14 cellular contexts compared by ENCODE assay signal in the genomic region with DNA sequence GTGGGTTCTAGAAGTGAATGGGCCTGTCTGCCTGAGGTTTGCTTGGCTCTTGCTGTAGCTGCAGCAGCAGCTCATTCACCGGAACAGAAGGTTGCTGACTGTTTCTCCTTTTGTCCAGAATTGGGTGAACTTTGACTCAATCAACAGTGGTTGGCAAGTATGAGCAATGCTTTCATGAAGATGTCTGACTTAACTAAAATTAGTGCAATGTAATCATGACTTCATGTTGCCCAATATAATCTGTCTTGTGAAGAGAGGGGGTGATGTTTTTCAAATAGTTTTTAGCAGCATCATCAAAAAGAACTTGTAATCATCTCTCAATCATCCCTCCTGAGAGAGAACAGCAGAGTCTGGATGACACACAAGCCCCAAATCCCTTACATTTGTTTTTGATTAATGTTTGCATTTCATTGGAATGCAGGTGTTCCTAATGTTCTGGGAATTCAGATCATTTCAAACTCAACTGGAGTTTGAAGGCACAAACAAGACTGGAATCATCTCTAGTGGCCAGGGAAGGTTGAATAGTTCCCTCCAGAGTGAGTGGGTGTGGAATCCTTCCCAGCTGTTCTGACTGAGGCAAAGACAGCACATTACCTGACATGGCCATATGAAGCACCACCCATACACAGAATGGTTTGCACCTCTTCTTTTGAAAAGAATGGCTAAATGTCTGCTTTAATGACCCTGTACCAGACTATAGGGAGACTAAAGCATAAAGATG.
DNase-seq lines count a peak whose midpoint lies in the region; ATAC-seq, FAIRE-seq and TF ChIP-seq lines count a peak whose summit lies in the region.
"Had no signal": no experiment of that assay in that cellular context is flagged by ENCODE, and none has a peak within 500 bp of the region (broad histone marks: within the 10 kb centered on the region; RNA-seq: fewer than 3 reads in every experiment).

No MANE protein-coding gene starts in this region.

- peaks cover 47% of the 10 kb centered on the region for H3K27me3 Mint-ChIP-seq in mesothelial cell of epicardium (ENCODE audit: low read depth)
- H3K27me3 Mint-ChIP-seq: effector memory CD8-positive, alpha-beta T cell had no signal

- peak; percentile 84 for DNase-seq in CD1c-positive myeloid dendritic cell (ENCODE audit: extremely low spot score)
- DNase-seq in NCI-H226: peak; percentile 46
- peak; percentile 79 for DNase-seq in bronchial epithelial cell (ENCODE audit: low read depth)
- peak; percentile 78 for DNase-seq in myocyte (ENCODE audit: low read depth)
- no peak for DNase-seq in KG1 (lab: John Stamatoyannopoulos, UW)
- no peak for DNase-seq in mesothelial cell of epicardium (ENCODE audit: low spot score in 2 of 2, unreplicated experiment in 2 of 2)
- DNase-seq in activated CD4-positive, alpha-beta T cell treated with anti-CD3 and anti-CD28 coated beads for 1 hour: no peak
- DNase-seq: Caco-2; effector memory CD8-positive, alpha-beta T cell; NCI-H345; T-helper 9 cell had no signal

- H3K4me1 Mint-ChIP-seq in mesothelial cell of epicardium: peaks cover 9% of the 10 kb centered on the region

- H3K36me3 Mint-ChIP-seq in mesothelial cell of epicardium: no peaks in the 10 kb centered on the region

- H3K4me3 ChIP-seq in bronchial epithelial cell (ENCODE audit: low read depth, low read length): no peak overlapping the region
- H3K4me3 ChIP-seq: HAP-1 had no signal

- TF ChIP-seq CTCF in bronchial epithelial cell (IDR thresholded peaks at IDR 0.05; ENCODE audit: insufficient read depth, low read length, severe bottlenecking) (no peak), mesothelial cell of epicardium (IDR thresholded peaks at IDR 0.05; ENCODE audit: unreplicated experiment) (no peak)

- H3K27me3 ChIP-seq in bronchial epithelial cell (ENCODE audit: control insufficient read depth, insufficient read depth, low read length): no peaks in the 10 kb centered on the region

- H3K9me3 Mint-ChIP-seq in mesothelial cell of epicardium: peaks cover 9% of the 10 kb centered on the region

- no peak for ATAC-seq in HG02610 (IDR thresholded peaks at IDR 0.05; ENCODE audit: unreplicated experiment)
- ATAC-seq: effector memory CD8-positive, alpha-beta T cell had no signal

- no peak overlapping the region for H3K4me3 Mint-ChIP-seq in mesothelial cell of epicardium
- H3K4me3 Mint-ChIP-seq: effector memory CD8-positive, alpha-beta T cell had no signal

- no peak overlapping the region for H3K27ac Mint-ChIP-seq in mesothelial cell of epicardium
- H3K27ac Mint-ChIP-seq: effector memory CD8-positive, alpha-beta T cell had no signal

- no peak for FAIRE-seq in bronchial epithelial cell (lab: Jason Lieb, UNC)
- FAIRE-seq: keratinocyte had no signal

- no peaks in the 10 kb centered on the region for H3K36me3 ChIP-seq in bronchial epithelial cell (ENCODE audit: control insufficient read depth, insufficient read depth, low read length)
- H3K36me3 ChIP-seq: HAP-1 had no signal

Comparison
In these comparisons a context has a peak if more than half of its experiments do, and no peak if none do; other contexts are left out.
1. DNase-seq: peak in CD1c-positive myeloid dendritic cell (single experiment), NCI-H226 (single experiment), bronchial epithelial cell (single experiment) and myocyte (single experiment); none in KG1 (single experiment), mesothelial cell of epicardium (0 of 2) and activated CD4-positive, alpha-beta T cell treated with anti-CD3 and anti-CD28 coated beads for 1 hour (single experiment).